9 cellular contexts compared by ENCODE assay signal in genomic region chr3:61371123-61371522, GRCh38.
DNase-seq lines count a peak whose midpoint lies in the region; ATAC-seq and TF ChIP-seq lines count a peak whose summit lies in the region.
"Had no signal": no experiment of that assay in that cellular context is flagged by ENCODE, and none has a peak within 500 bp of the region (broad histone marks: within the 10 kb centered on the region; RNA-seq: fewer than 3 reads in every experiment).

No MANE protein-coding gene starts in this region.

- no peaks in the 10 kb centered on the region for H3K9me3 ChIP-seq in endodermal cell (ENCODE audit: control insufficient read depth, low read length)
- no peaks in the 10 kb centered on the region for H3K9me3 ChIP-seq in transverse colon

- no peak overlapping the region for H3K9ac ChIP-seq in endodermal cell (ENCODE audit: extremely low read depth, low read length, poor library complexity, severe bottlenecking)

- no peaks in the 10 kb centered on the region for H3K36me3 ChIP-seq in endodermal cell (ENCODE audit: control insufficient read depth, insufficient read depth, low read length)
- H3K36me3 ChIP-seq in transverse colon: no peaks in the 10 kb centered on the region

- in situ Hi-C loops in GM13977 (cut with MboI; ENCODE audit: low pct_unique_long_range_greater_than_20kb, low sequenced_read_pairs, unreplicated experiment) (no loop called here), transverse colon (cut with MboI; ENCODE audit: low pct_ligation_motif_present in 1 of 4, low pct_unique_long_range_greater_than_20kb in 1 of 4, low sequenced_read_pairs in 3 of 4) (no loop called here)

- no peak for TF ChIP-seq POLR2A in transverse colon (IDR thresholded peaks at IDR 0.05)

- H3K27ac ChIP-seq in endodermal cell (ENCODE audit: low read depth, low read length): no peak overlapping the region
- no peak overlapping the region for H3K27ac ChIP-seq in transverse colon
- H3K27ac ChIP-seq: epithelial cell of prostate had no signal

- no peaks in the 10 kb centered on the region for H3K4me1 ChIP-seq in endodermal cell (ENCODE audit: control insufficient read depth, insufficient read depth, low read length)
- H3K4me1 ChIP-seq in transverse colon: no peaks in the 10 kb centered on the region

- no peak for ATAC-seq in HG03159 (IDR thresholded peaks at IDR 0.05; ENCODE audit: unreplicated experiment)
- no peak for ATAC-seq in activated CD4-positive, CD25-positive, alpha-beta regulatory T cell treated with anti-CD3 and anti-CD28 coated beads, Interleukin-2, amount 50 U/mL, for 24 hours

- H3K9me3 Mint-ChIP-seq in endodermal cell: peaks cover 10% of the 10 kb centered on the region

- H3K36me3 Mint-ChIP-seq in endodermal cell (ENCODE audit: low read depth): no peaks in the 10 kb centered on the region

- H3K4me1 Mint-ChIP-seq in endodermal cell: no peaks in the 10 kb centered on the region

- WGBS in endodermal cell (ENCODE audit: insufficient coverage in 1 of 2, insufficient read length in 1 of 2), 2 experiments: 90 to 100% methylated on average over 1 of the region's 1 CpG
- 82 to 91% methylated on average over 1 of the region's 1 CpG for WGBS in transverse colon (ENCODE audit: low coverage in 1 of 2), 2 donors

- H3K27me3 ChIP-seq in endodermal cell (ENCODE audit: control insufficient read depth, insufficient read depth, low read length, poor library complexity, severe bottlenecking) (no peaks in the 10 kb centered on the region), transverse colon (no peaks in the 10 kb centered on the region)

- TF ChIP-seq EP300 in transverse colon (IDR thresholded peaks at IDR 0.05; ENCODE audit: low read depth): no peak

- intact Hi-C loops in transverse colon (cut with DNase I; ENCODE audit: low total_unique reads): no loop called here

- DNase-seq in AML-193 (lab: John Stamatoyannopoulos, UW) (peak; percentile 28 to 33), GM13977 (ENCODE audit: low spot score) (peak; percentile 18), NCI-H146 (lab: John Stamatoyannopoulos, UW) (peak; percentile 11), endodermal cell (peak; percentile 64), transverse colon (no peak)
- peak; percentile 9 for DNase-seq in stimulated activated CD4-positive, alpha-beta T cell treated with anti-CD3 and anti-CD28 coated beads, Interleukin-4, amount 100 ng/mL, for 24 hours

- peak; percentile 64 for TF ChIP-seq CTCF in GM13977 (IDR thresholded peaks at IDR 0.05; ENCODE audit: extremely low read depth, insufficient read depth, missing control alignments)
- TF ChIP-seq CTCF in endodermal cell (conservative IDR thresholded peaks at IDR 0.05): peak; percentile 96
- TF ChIP-seq CTCF in transverse colon (IDR thresholded peaks at IDR 0.05): peak in 2 of 5 experiments; percentile 22 to 28

- H3K4me3 ChIP-seq in endodermal cell (ENCODE audit: low read length) (no peak overlapping the region), transverse colon (no peak overlapping the region)

- no peak overlapping the region for H3K4me3 Mint-ChIP-seq in endodermal cell

- H3K27me3 Mint-ChIP-seq in endodermal cell (ENCODE audit: insufficient read depth): no peaks in the 10 kb centered on the region

- no peak overlapping the region for H3K27ac Mint-ChIP-seq in endodermal cell
